2 cellular contexts compared by ENCODE assay signal in genomic region chr11:69595805-69596665, GRCh38.
TF ChIP-seq lines count a peak whose summit lies in the region.

No MANE protein-coding gene starts in this region.

TF ChIP-seq in GM12891, 5 proteins besides CTCF, POLR2A, EP300 and RAD21:
- no peak for TF ChIP-seq PAX5 (IDR thresholded peaks at IDR 0.05; ENCODE audit: insufficient read depth, low read length, severe bottlenecking)
- TF ChIP-seq POU2F2 (IDR thresholded peaks at IDR 0.05; ENCODE audit: low read depth, low read length), result no peak
- TF ChIP-seq SPI1 (IDR thresholded peaks at IDR 0.05; ENCODE audit: low read depth, low read length), result no peak
- no peak for TF ChIP-seq TAF1 (IDR thresholded peaks at IDR 0.05; ENCODE audit: low read depth, low read length)
- TF ChIP-seq POLR2AphosphoS5 (IDR thresholded peaks at IDR 0.05; ENCODE audit: low read depth, low read length), result no peak
TF ChIP-seq in GM12891: peak in this region for 0.

TF ChIP-seq in H1, 55 proteins besides CTCF, POLR2A, EP300 and RAD21:
- no peak for TF ChIP-seq MAX (IDR thresholded peaks at IDR 0.05)
- TF ChIP-seq CEBPB (IDR thresholded peaks at IDR 0.05; ENCODE audit: low read depth, low read length), result no peak
- no peak for TF ChIP-seq ASH2L (IDR thresholded peaks at IDR 0.05; ENCODE audit: low read length)
- TF ChIP-seq CHD2 (IDR thresholded peaks at IDR 0.05; ENCODE audit: low read length), result no peak
- TF ChIP-seq ZNF274 (IDR thresholded peaks at IDR 0.05; ENCODE audit: borderline replicate concordance, extremely low read depth, low read length), result no peak
- TF ChIP-seq POU5F1 (IDR thresholded peaks at IDR 0.05; ENCODE audit: low read depth, low read length), result no peak
- no peak for TF ChIP-seq CBX8 (IDR thresholded peaks at IDR 0.05; ENCODE audit: borderline replicate concordance, low read depth, low read length)
- no peak for TF ChIP-seq SP2 (IDR thresholded peaks at IDR 0.05; ENCODE audit: low read length)
